In genomic region chr6:111276335-111276734, GRCh38 we compare ENCODE assay signal across 1 cellular context.
TF ChIP-seq lines count a peak whose summit lies in the region.

No MANE protein-coding gene starts in this region.

TF ChIP-seq in HepG2, 621 proteins besides CTCF, POLR2A, EP300 and RAD21 (continued from another document):
- TF ChIP-seq GABPA (IDR thresholded peaks at IDR 0.05; ENCODE audit: low read depth, low read length) (no peak), GABPA (CRISPR knock-in tag; IDR thresholded peaks at IDR 0.05; ENCODE audit: low read depth) (no peak), CEBPG (CRISPR knock-in tag; IDR thresholded peaks at IDR 0.05) (0 out of 2 replicates have a peak, but pooled peaks have one; percentile 43), ZNF12 (CRISPR knock-in tag; IDR thresholded peaks at IDR 0.05) (0 out of 2 replicates have a peak, but pooled peaks have one; percentile 12), ZNF121 (CRISPR knock-in tag; IDR thresholded peaks at IDR 0.05) (no peak), SOX13 (IDR thresholded peaks at IDR 0.05) (no peak), SOX13 (CRISPR knock-in tag; conservative IDR thresholded peaks at IDR 0.05 in 1 of 2, IDR thresholded peaks at IDR 0.05 in 1 of 2) (peak in 1 of 2 experiments; percentile 28; a peak in 1 of 4 replicates), MLLT10 (CRISPR knock-in tag; IDR thresholded peaks at IDR 0.05) (no peak), SNAPC5 (CRISPR knock-in tag; IDR thresholded peaks at IDR 0.05; ENCODE audit: borderline replicate concordance) (no peak), GZF1 (CRISPR knock-in tag; IDR thresholded peaks at IDR 0.05) (no peak), ZNF281 (CRISPR knock-in tag; IDR thresholded peaks at IDR 0.05; ENCODE audit: borderline replicate concordance) (no peak), NKX3-1 (CRISPR knock-in tag; IDR thresholded peaks at IDR 0.05) (no peak), CEBPB (IDR thresholded peaks at IDR 0.05; ENCODE audit: borderline replicate concordance, low read depth, low read length) (peak; percentile 72; the same call in 1 of the 2 replicates), RXRA (CRISPR knock-in tag; IDR thresholded peaks at IDR 0.05) (no peak)
